Comparison of ENCODE assay signal across 20 cellular contexts in genomic region chr5:134116789-134117761, GRCh38. TPM values are rescaled to one million over a fixed set of nuclear protein-coding genes. Genes with fewer than 3 reads are reported as not detected.
DNase-seq lines count a peak whose midpoint lies in the region; ATAC-seq, FAIRE-seq and TF ChIP-seq lines count a peak whose summit lies in the region.
"Had no signal": no experiment of that assay in that cellular context is flagged by ENCODE, and none has a peak within 500 bp of the region (broad histone marks: within the 10 kb centered on the region; RNA-seq: fewer than 3 reads in every experiment).

No MANE protein-coding gene starts in this region.

- no peak for FAIRE-seq in small intestine (lab: Jason Lieb, UNC)
- FAIRE-seq: colon, H54 had no signal

- no peaks in the 10 kb centered on the region for H3K9me3 ChIP-seq in effector memory CD4-positive, alpha-beta T cell (ENCODE audit: control insufficient read depth, low read length)
- no peaks in the 10 kb centered on the region for H3K9me3 ChIP-seq in small intestine (ENCODE audit: control insufficient read depth, low read depth)
- no peaks in the 10 kb centered on the region for H3K9me3 ChIP-seq in BE2C
- H3K9me3 ChIP-seq: gastrocnemius medialis, MG63, ovary, uterus had no signal

- no peak for TF ChIP-seq CTCF in BE2C (IDR thresholded peaks at IDR 0.05; ENCODE audit: low read depth, low read length)

- H3K9me3 Mint-ChIP-seq in activated CD4-positive, alpha-beta memory T cell treated with anti-CD3 and anti-CD28 coated beads, Interleukin-2, amount 10 ng/mL, durations not matched to agents 7 days and 5 days, result no peaks in the 10 kb centered on the region

- H3K27ac ChIP-seq in effector memory CD4-positive, alpha-beta T cell (ENCODE audit: insufficient read depth, low read length, poor library complexity, severe bottlenecking), result peak overlapping the region; percentile 85
- no peak overlapping the region for H3K27ac ChIP-seq in small intestine (ENCODE audit: low read depth in 1 of 2, low read length in 1 of 2)
- H3K27ac ChIP-seq: gastrocnemius medialis, ovary, uterus had no signal

- peaks cover 60% of the 10 kb centered on the region for H3K4me1 Mint-ChIP-seq in activated CD4-positive, alpha-beta memory T cell treated with anti-CD3 and anti-CD28 coated beads, Interleukin-2, amount 10 ng/mL, durations not matched to agents 7 days and 5 days

- H3K36me3 ChIP-seq in effector memory CD4-positive, alpha-beta T cell (ENCODE audit: control insufficient read depth, insufficient read depth, low read length), result peaks cover 54% of the 10 kb centered on the region
- H3K36me3 ChIP-seq in small intestine (ENCODE audit: control insufficient read depth in 2 of 2, insufficient read depth in 2 of 2, low read length in 2 of 2) (peaks cover 2% of the 10 kb centered on the region in 2 donors), BE2C (peaks cover 6% of the 10 kb centered on the region; the same call in 1 of the 2 replicates)
- H3K36me3 ChIP-seq: gastrocnemius medialis, ovary, uterus had no signal

- H3K27me3 Mint-ChIP-seq in activated CD4-positive, alpha-beta memory T cell treated with anti-CD3 and anti-CD28 coated beads, Interleukin-2, amount 10 ng/mL, durations not matched to agents 7 days and 5 days, result peaks cover 72% of the 10 kb centered on the region

- CTCF ChIA-PET in activated CD4-positive, alpha-beta memory T cell treated with anti-CD3 and anti-CD28 coated beads, Interleukin-2, amount 10 ng/mL, durations not matched to agents 7 days and 5 days (lab: Charles Lee), result interaction anchor here (1.2 to 3.2 kb wide), 4 partner anchors 16 to 78 kb away, joined by 5 to 16 read pairs (median 7); no protein-coding TSS in a partner anchor

- H3K4me3 Mint-ChIP-seq in activated CD4-positive, alpha-beta memory T cell treated with anti-CD3 and anti-CD28 coated beads, Interleukin-2, amount 10 ng/mL, durations not matched to agents 7 days and 5 days, result peak overlapping the region; percentile 25

- peaks cover 21% of the 10 kb centered on the region for H3K36me3 Mint-ChIP-seq in activated CD4-positive, alpha-beta memory T cell treated with anti-CD3 and anti-CD28 coated beads, Interleukin-2, amount 10 ng/mL, durations not matched to agents 7 days and 5 days (ENCODE audit: low read depth)

- no peak for ATAC-seq in GM18868 (IDR thresholded peaks at IDR 0.05; ENCODE audit: unreplicated experiment)
- ATAC-seq: gastrocnemius medialis had no signal

- POLR2A ChIA-PET in activated CD4-positive, alpha-beta memory T cell treated with anti-CD3 and anti-CD28 coated beads, Interleukin-2, amount 10 ng/mL, durations not matched to agents 7 days and 5 days (lab: Charles Lee), result interaction anchor here (1.0 to 6.3 kb wide), 9 partner anchors 10 to 60 kb away, joined by 3 to 35 read pairs (median 5); partner anchors contain the start of gene SKP1

- WGBS in small intestine, 3 donors, result 72 to 81% (median 73%) methylated on average over 12 of the region's 12 CpGs

- no peak overlapping the region for H3K27ac Mint-ChIP-seq in activated CD4-positive, alpha-beta memory T cell treated with anti-CD3 and anti-CD28 coated beads, Interleukin-2, amount 10 ng/mL, durations not matched to agents 7 days and 5 days

- no peaks in the 10 kb centered on the region for H3K27me3 ChIP-seq in effector memory CD4-positive, alpha-beta T cell (replicated peaks; ENCODE audit: control insufficient read depth, insufficient read depth, low read length, poor library complexity, severe bottlenecking)
- H3K27me3 ChIP-seq in small intestine (ENCODE audit: control insufficient read depth in 2 of 2, insufficient read depth in 2 of 2, low read length in 2 of 2), result no peaks in the 10 kb centered on the region
- no peaks in the 10 kb centered on the region for H3K27me3 ChIP-seq in BE2C
- H3K27me3 ChIP-seq: MG63, ovary, uterus had no signal

- H3K4me3 ChIP-seq in effector memory CD4-positive, alpha-beta T cell (ENCODE audit: insufficient read depth, low read depth, low read length, poor library complexity, severe bottlenecking), result peak overlapping the region; percentile 80
- H3K4me3 ChIP-seq in small intestine (ENCODE audit: low read depth in 1 of 2, low read length in 2 of 2) (peak overlapping the region; percentile 3 to 22), BE2C (ENCODE audit: low read depth, low read length) (no peak overlapping the region)
- H3K4me3 ChIP-seq: gastrocnemius medialis, MG63, ovary, uterus had no signal

- DNase-seq in activated T-cell treated with anti-CD3 and anti-CD28 coated beads, Interleukin-2, amount 50 U/mL, for 1 hour, result peak; percentile 35
- no peak for DNase-seq in activated T-cell treated with anti-CD3 and anti-CD28 coated beads for 4 hours
- DNase-seq in activated CD4-positive, alpha-beta memory T cell treated with anti-CD3 and anti-CD28 coated beads, Interleukin-2, amount 10 ng/mL, durations not matched to agents 7 days and 5 days, result no peak
- no peak for DNase-seq in effector memory CD4-positive, alpha-beta T cell
- no peak for DNase-seq in small intestine
- no peak for DNase-seq in amniotic stem cell (lab: John Stamatoyannopoulos, UW)
- DNase-seq in BE2C, result no peak
- DNase-seq: activated CD8-positive, alpha-beta memory T cell treated with anti-CD3 and anti-CD28 coated beads, Interleukin-2, amount 50 U/mL, for 48 hours; aorta; gastrocnemius medialis; MG63; NCI-H2029 treated with DMSO at 0.1 percent for 48 hours; NCI-H526; ovary; stimulated activated naive CD4-positive, alpha-beta T cell treated with Interleukin-2 at 50 U/mL for 16 hours; uterus had no signal

- H3K4me1 ChIP-seq in effector memory CD4-positive, alpha-beta T cell (ENCODE audit: control insufficient read depth, insufficient read depth, low read length, poor library complexity, severe bottlenecking), result peaks cover 54% of the 10 kb centered on the region
- H3K4me1 ChIP-seq in small intestine (ENCODE audit: control insufficient read depth in 2 of 2, insufficient read depth in 1 of 2, low read depth in 1 of 2, low read length in 1 of 2), result peaks cover 4 to 5% of the 10 kb centered on the region in 2 donors
- peaks cover 9% of the 10 kb centered on the region for H3K4me1 ChIP-seq in BE2C

RNA-seq across cellular contexts. Expression of gene TCF7, which starts 2.6 kb away (rescaled TPM):
- total RNA-seq in activated CD4-positive, alpha-beta memory T cell treated with anti-CD3 and anti-CD28 coated beads, Interleukin-2, amount 10 ng/mL, durations not matched to agents 7 days and 5 days, result 10 to 100 TPM; 19.2 to 21.9 TPM
- 10 to 100 TPM; 11.3 to 13.3 (median 11.4) TPM for polyA plus RNA-seq in small intestine
- 3.1 TPM for polyA plus RNA-seq in BE2C (2012; ENCODE audit: insufficient read depth, insufficient read length, low read depth)
- total RNA-seq: HT1080 had no signal

RNA-seq across cellular contexts. Expression of gene SKP1, which starts 59.7 kb away (rescaled TPM):
- total RNA-seq in activated CD4-positive, alpha-beta memory T cell treated with anti-CD3 and anti-CD28 coated beads, Interleukin-2, amount 10 ng/mL, durations not matched to agents 7 days and 5 days, result 100 to 1,000 TPM; 197 to 205 TPM
- 100 to 1,000 TPM; 476 to 538 (median 497) TPM for polyA plus RNA-seq in small intestine
- polyA plus RNA-seq in BE2C (2012; ENCODE audit: insufficient read depth, insufficient read length, low read depth), result 482 TPM
